1 cellular context compared by ENCODE assay signal in the genomic region with DNA sequence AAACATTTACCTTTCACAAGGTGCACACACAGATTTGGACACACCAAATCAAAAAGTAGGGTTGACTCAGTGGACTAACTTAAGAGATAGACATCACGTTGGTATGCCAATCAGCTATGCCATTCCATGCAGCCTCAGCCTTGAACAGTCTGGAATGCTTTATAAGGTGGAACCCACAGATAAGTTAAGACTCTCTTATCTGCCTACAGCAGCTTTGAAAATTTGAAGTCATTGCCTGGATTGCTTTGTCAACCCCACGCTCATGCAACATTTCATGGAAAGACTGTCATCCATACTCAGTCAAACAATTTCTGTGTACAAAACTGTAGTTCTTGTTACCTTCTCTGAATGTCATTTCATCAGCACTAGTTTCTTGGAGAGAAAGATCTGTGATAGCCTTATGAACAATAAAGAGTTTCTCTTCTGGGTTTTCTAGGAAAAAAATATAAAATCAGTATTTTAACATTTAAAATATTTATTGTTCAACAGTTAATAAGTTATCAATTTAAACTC.
TF ChIP-seq lines count a peak whose summit lies in the region.

No MANE protein-coding gene starts in this region.

TF ChIP-seq in K562, 482 proteins besides CTCF, POLR2A, EP300 and RAD21 (continued from another document and continues in another):
- TF ChIP-seq ZNF316 (IDR thresholded peaks at IDR 0.05) (no peak; the same call in 1 of the 2 replicates), ZNF384 (IDR thresholded peaks at IDR 0.05; ENCODE audit: low read depth, low read length) (peak; percentile 71), ZNF184 (CRISPR knock-in tag; IDR thresholded peaks at IDR 0.05) (no peak), ZNF24 (IDR thresholded peaks at IDR 0.05) (peak; percentile 87; the same call in 1 of the 2 replicates), RFX5 (IDR thresholded peaks at IDR 0.05; ENCODE audit: low read depth, low read length) (no peak), CHCHD3 (CRISPR knock-in tag; IDR thresholded peaks at IDR 0.05) (no peak), CBX2 (IDR thresholded peaks at IDR 0.05; ENCODE audit: insufficient read depth, low read length, poor library complexity, severe bottlenecking) (no peak), ZC3H11A (IDR thresholded peaks at IDR 0.05; ENCODE audit: low read depth, low read length) (no peak; the same call in 1 of the 2 replicates), SAFB (IDR thresholded peaks at IDR 0.05; ENCODE audit: borderline replicate concordance, low read depth, low read length) (no peak), GATAD2A (IDR thresholded peaks at IDR 0.05) (peak; percentile 100), ZNF12 (CRISPR knock-in tag; IDR thresholded peaks at IDR 0.05) (no peak), BRD9 (IDR thresholded peaks at IDR 0.05; ENCODE audit: low read depth, partially characterized antibody) (peak; percentile 76), NR2F6 (CRISPR knock-in tag; IDR thresholded peaks at IDR 0.05) (no peak), TEAD1 (CRISPR knock-in tag; IDR thresholded peaks at IDR 0.05) (peak; percentile 99), TCF7L2 (IDR thresholded peaks at IDR 0.05; ENCODE audit: low read depth, low read length) (no peak), SRSF3 (IDR thresholded peaks at IDR 0.05; ENCODE audit: insufficient read depth, low read length) (no peak), SMARCB1 (IDR thresholded peaks at IDR 0.05; ENCODE audit: insufficient read length, low read depth) (peak; percentile 71), POLR3G (IDR thresholded peaks at IDR 0.05; ENCODE audit: extremely low read depth, insufficient read length, insufficient replicate concordance) (no peak), ZNF3 (CRISPR knock-in tag; IDR thresholded peaks at IDR 0.05) (no peak), NFE2 (IDR thresholded peaks at IDR 0.05; ENCODE audit: low read depth) (peak; percentile 89), CBFA2T3 (IDR thresholded peaks at IDR 0.05) (peak; percentile 99), NCOR1 (IDR thresholded peaks at IDR 0.05) (peak; percentile 99), CHD4 (IDR thresholded peaks at IDR 0.05; ENCODE audit: insufficient read depth, insufficient replicate concordance, low read depth, low read length, poor library complexity, severe bottlenecking) (no peak), ZKSCAN8 (CRISPR knock-in tag; IDR thresholded peaks at IDR 0.05) (peak; percentile 90), SP2 (IDR thresholded peaks at IDR 0.05; ENCODE audit: extremely low read depth, low read depth, low read length, poor library complexity, severe bottlenecking) (no peak), ZC3H4 (CRISPR knock-in tag; IDR thresholded peaks at IDR 0.05; ENCODE audit: borderline replicate concordance) (no peak), NR2C2 (CRISPR knock-in tag; IDR thresholded peaks at IDR 0.05) (no peak), NR2C2 (tag; IDR thresholded peaks at IDR 0.05) (peak; percentile 78), MAFG (tag; conservative IDR thresholded peaks at IDR 0.05) (peak; percentile 80), HMG20B (CRISPR knock-in tag; IDR thresholded peaks at IDR 0.05) (no peak), ETV5 (CRISPR knock-in tag; IDR thresholded peaks at IDR 0.05; ENCODE audit: low read depth) (no peak), JUNB (CRISPR knock-in tag; conservative IDR thresholded peaks at IDR 0.05) (no peak), ARNT (IDR thresholded peaks at IDR 0.05) (peak; percentile 92 to 99), GTF2E2 (tag; IDR thresholded peaks at IDR 0.05) (no peak), TCF7 (IDR thresholded peaks at IDR 0.05; ENCODE audit: borderline replicate concordance) (no peak; the same call in 1 of the 2 replicates), NFATC3 (IDR thresholded peaks at IDR 0.05) (peak; percentile 95), NFXL1 (CRISPR knock-in tag; IDR thresholded peaks at IDR 0.05) (peak; percentile 74; the same call in 1 of the 2 replicates), NRF1 (conservative IDR thresholded peaks at IDR 0.05 in 1 of 2, IDR thresholded peaks at IDR 0.05 in 1 of 2) (no peak), SMAD4 (CRISPR knock-in tag; conservative IDR thresholded peaks at IDR 0.05) (peak; percentile 98), ZNF165 (CRISPR knock-in tag; IDR thresholded peaks at IDR 0.05; ENCODE audit: borderline replicate concordance) (no peak), ZNF583 (CRISPR knock-in tag; IDR thresholded peaks at IDR 0.05) (0 out of 2 replicates have a peak, but pooled peaks have one; percentile 57), COPS2 (conservative IDR thresholded peaks at IDR 0.05) (no peak), FOXK2 (conservative IDR thresholded peaks at IDR 0.05 in 1 of 2, IDR thresholded peaks at IDR 0.05 in 1 of 2; ENCODE audit: low read depth in 2 of 2) (peak; percentile 85 to 89), LEF1 (IDR thresholded peaks at IDR 0.05) (peak; percentile 98), SRF (CRISPR knock-in tag; IDR thresholded peaks at IDR 0.05) (peak in 1 of 2 experiments; percentile 35; a peak in 1 of 4 replicates), KDM1A (IDR thresholded peaks at IDR 0.05) (peak; percentile 100), ZNF408 (CRISPR knock-in tag; IDR thresholded peaks at IDR 0.05; ENCODE audit: low read depth) (no peak), ELF4 (CRISPR knock-in tag; IDR thresholded peaks at IDR 0.05) (peak; percentile 98)
- TF ChIP-seq, protein P1, sequence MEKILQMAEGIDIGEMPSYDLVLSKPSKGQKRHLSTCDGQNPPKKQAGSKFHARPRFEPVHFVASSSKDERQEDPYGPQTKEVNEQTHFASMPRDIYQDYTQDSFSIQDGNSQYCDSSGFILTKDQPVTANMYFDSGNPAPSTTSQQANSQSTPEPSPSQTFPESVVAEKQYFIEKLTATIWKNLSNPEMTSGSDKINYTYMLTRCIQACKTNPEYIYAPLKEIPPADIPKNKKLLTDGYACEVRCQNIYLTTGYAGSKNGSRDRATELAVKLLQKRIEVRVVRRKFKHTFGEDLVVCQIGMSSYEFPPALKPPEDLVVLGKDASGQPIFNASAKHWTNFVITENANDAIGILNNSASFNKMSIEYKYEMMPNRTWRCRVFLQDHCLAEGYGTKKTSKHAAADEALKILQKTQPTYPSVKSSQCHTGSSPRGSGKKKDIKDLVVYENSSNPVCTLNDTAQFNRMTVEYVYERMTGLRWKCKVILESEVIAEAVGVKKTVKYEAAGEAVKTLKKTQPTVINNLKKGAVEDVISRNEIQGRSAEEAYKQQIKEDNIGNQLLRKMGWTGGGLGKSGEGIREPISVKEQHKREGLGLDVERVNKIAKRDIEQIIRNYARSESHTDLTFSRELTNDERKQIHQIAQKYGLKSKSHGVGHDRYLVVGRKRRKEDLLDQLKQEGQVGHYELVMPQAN (IDR thresholded peaks at IDR 0.05; ENCODE audit: borderline replicate concordance), result no peak
- TF ChIP-seq, protein P2, sequence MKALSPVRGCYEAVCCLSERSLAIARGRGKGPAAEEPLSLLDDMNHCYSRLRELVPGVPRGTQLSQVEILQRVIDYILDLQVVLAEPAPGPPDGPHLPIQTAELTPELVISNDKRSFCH (CRISPR knock-in tag; IDR thresholded peaks at IDR 0.05), result no peak
- TF ChIP-seq, protein P2 (tag; IDR thresholded peaks at IDR 0.05), result peak; percentile 88
- TF ChIP-seq, protein P3, sequence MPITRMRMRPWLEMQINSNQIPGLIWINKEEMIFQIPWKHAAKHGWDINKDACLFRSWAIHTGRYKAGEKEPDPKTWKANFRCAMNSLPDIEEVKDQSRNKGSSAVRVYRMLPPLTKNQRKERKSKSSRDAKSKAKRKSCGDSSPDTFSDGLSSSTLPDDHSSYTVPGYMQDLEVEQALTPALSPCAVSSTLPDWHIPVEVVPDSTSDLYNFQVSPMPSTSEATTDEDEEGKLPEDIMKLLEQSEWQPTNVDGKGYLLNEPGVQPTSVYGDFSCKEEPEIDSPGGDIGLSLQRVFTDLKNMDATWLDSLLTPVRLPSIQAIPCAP (CRISPR knock-in tag; IDR thresholded peaks at IDR 0.05; ENCODE audit: borderline replicate concordance), result no peak
- TF ChIP-seq, protein P4, sequence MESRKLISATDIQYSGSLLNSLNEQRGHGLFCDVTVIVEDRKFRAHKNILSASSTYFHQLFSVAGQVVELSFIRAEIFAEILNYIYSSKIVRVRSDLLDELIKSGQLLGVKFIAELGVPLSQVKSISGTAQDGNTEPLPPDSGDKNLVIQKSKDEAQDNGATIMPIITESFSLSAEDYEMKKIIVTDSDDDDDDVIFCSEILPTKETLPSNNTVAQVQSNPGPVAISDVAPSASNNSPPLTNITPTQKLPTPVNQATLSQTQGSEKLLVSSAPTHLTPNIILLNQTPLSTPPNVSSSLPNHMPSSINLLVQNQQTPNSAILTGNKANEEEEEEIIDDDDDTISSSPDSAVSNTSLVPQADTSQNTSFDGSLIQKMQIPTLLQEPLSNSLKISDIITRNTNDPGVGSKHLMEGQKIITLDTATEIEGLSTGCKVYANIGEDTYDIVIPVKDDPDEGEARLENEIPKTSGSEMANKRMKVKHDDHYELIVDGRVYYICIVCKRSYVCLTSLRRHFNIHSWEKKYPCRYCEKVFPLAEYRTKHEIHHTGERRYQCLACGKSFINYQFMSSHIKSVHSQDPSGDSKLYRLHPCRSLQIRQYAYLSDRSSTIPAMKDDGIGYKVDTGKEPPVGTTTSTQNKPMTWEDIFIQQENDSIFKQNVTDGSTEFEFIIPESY (CRISPR knock-in tag; IDR thresholded peaks at IDR 0.05), result peak; percentile 37; the same call in 1 of the 2 replicates
- TF ChIP-seq, protein P5, sequence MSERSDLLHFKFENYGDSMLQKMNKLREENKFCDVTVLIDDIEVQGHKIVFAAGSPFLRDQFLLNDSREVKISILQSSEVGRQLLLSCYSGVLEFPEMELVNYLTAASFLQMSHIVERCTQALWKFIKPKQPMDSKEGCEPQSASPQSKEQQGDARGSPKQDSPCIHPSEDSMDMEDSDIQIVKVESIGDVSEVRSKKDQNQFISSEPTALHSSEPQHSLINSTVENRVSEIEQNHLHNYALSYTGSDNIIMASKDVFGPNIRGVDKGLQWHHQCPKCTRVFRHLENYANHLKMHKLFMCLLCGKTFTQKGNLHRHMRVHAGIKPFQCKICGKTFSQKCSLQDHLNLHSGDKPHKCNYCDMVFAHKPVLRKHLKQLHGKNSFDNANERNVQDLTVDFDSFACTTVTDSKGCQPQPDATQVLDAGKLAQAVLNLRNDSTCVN (CRISPR knock-in tag; IDR thresholded peaks at IDR 0.05), result 0 out of 2 replicates have a peak, but pooled peaks have one; percentile 74
- TF ChIP-seq, protein P6, sequence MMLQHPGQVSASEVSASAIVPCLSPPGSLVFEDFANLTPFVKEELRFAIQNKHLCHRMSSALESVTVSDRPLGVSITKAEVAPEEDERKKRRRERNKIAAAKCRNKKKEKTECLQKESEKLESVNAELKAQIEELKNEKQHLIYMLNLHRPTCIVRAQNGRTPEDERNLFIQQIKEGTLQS (IDR thresholded peaks at IDR 0.05), result peak; percentile 98
- TF ChIP-seq, protein P6 (CRISPR knock-in tag; conservative IDR thresholded peaks at IDR 0.05), result peak; percentile 60; the same call in 1 of the 2 replicates
- TF ChIP-seq, protein P7, sequence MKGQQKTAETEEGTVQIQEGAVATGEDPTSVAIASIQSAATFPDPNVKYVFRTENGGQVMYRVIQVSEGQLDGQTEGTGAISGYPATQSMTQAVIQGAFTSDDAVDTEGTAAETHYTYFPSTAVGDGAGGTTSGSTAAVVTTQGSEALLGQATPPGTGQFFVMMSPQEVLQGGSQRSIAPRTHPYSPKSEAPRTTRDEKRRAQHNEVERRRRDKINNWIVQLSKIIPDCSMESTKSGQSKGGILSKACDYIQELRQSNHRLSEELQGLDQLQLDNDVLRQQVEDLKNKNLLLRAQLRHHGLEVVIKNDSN (CRISPR knock-in tag; IDR thresholded peaks at IDR 0.05), result no peak
- TF ChIP-seq, protein P8, sequence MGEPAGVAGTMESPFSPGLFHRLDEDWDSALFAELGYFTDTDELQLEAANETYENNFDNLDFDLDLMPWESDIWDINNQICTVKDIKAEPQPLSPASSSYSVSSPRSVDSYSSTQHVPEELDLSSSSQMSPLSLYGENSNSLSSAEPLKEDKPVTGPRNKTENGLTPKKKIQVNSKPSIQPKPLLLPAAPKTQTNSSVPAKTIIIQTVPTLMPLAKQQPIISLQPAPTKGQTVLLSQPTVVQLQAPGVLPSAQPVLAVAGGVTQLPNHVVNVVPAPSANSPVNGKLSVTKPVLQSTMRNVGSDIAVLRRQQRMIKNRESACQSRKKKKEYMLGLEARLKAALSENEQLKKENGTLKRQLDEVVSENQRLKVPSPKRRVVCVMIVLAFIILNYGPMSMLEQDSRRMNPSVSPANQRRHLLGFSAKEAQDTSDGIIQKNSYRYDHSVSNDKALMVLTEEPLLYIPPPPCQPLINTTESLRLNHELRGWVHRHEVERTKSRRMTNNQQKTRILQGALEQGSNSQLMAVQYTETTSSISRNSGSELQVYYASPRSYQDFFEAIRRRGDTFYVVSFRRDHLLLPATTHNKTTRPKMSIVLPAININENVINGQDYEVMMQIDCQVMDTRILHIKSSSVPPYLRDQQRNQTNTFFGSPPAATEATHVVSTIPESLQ (CRISPR knock-in tag; IDR thresholded peaks at IDR 0.05), result no peak
- TF ChIP-seq, protein P9, sequence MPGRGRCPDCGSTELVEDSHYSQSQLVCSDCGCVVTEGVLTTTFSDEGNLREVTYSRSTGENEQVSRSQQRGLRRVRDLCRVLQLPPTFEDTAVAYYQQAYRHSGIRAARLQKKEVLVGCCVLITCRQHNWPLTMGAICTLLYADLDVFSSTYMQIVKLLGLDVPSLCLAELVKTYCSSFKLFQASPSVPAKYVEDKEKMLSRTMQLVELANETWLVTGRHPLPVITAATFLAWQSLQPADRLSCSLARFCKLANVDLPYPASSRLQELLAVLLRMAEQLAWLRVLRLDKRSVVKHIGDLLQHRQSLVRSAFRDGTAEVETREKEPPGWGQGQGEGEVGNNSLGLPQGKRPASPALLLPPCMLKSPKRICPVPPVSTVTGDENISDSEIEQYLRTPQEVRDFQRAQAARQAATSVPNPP (IDR thresholded peaks at IDR 0.05; ENCODE audit: borderline replicate concordance, insufficient read depth, insufficient read length), result no peak
- TF ChIP-seq, protein P10, sequence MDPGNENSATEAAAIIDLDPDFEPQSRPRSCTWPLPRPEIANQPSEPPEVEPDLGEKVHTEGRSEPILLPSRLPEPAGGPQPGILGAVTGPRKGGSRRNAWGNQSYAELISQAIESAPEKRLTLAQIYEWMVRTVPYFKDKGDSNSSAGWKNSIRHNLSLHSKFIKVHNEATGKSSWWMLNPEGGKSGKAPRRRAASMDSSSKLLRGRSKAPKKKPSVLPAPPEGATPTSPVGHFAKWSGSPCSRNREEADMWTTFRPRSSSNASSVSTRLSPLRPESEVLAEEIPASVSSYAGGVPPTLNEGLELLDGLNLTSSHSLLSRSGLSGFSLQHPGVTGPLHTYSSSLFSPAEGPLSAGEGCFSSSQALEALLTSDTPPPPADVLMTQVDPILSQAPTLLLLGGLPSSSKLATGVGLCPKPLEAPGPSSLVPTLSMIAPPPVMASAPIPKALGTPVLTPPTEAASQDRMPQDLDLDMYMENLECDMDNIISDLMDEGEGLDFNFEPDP (CRISPR knock-in tag; IDR thresholded peaks at IDR 0.05), result no peak
- TF ChIP-seq, protein P11, sequence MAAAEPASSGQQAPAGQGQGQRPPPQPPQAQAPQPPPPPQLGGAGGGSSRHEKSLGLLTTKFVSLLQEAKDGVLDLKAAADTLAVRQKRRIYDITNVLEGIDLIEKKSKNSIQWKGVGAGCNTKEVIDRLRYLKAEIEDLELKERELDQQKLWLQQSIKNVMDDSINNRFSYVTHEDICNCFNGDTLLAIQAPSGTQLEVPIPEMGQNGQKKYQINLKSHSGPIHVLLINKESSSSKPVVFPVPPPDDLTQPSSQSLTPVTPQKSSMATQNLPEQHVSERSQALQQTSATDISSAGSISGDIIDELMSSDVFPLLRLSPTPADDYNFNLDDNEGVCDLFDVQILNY (CRISPR knock-in tag; IDR thresholded peaks at IDR 0.05), result no peak
